ENCODE assay signal across 1 cellular context in the genomic region with DNA sequence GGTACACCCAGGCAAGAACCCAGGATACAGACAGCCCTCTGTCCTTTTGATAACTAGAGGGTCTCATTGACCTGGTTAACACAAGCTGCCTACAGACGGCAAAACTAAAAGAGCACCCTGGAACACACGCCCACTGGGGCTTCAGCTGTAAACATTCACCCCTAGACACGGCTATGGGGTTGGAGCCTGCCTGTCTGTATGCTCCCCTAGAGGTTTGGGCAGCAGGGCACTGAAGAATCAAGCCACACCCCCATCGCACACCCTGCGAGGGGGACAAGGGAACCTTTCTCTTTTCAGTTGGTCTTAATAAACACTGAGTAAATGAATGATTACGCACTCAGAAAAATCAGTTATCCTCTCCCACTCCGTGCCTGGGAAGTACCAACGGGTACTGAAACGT.
TF ChIP-seq lines count a peak whose summit lies in the region.

No MANE protein-coding gene starts in this region.

TF ChIP-seq in HepG2, 621 proteins besides CTCF, POLR2A, EP300 and RAD21 (continued from another document):
- TF ChIP-seq, protein P1, sequence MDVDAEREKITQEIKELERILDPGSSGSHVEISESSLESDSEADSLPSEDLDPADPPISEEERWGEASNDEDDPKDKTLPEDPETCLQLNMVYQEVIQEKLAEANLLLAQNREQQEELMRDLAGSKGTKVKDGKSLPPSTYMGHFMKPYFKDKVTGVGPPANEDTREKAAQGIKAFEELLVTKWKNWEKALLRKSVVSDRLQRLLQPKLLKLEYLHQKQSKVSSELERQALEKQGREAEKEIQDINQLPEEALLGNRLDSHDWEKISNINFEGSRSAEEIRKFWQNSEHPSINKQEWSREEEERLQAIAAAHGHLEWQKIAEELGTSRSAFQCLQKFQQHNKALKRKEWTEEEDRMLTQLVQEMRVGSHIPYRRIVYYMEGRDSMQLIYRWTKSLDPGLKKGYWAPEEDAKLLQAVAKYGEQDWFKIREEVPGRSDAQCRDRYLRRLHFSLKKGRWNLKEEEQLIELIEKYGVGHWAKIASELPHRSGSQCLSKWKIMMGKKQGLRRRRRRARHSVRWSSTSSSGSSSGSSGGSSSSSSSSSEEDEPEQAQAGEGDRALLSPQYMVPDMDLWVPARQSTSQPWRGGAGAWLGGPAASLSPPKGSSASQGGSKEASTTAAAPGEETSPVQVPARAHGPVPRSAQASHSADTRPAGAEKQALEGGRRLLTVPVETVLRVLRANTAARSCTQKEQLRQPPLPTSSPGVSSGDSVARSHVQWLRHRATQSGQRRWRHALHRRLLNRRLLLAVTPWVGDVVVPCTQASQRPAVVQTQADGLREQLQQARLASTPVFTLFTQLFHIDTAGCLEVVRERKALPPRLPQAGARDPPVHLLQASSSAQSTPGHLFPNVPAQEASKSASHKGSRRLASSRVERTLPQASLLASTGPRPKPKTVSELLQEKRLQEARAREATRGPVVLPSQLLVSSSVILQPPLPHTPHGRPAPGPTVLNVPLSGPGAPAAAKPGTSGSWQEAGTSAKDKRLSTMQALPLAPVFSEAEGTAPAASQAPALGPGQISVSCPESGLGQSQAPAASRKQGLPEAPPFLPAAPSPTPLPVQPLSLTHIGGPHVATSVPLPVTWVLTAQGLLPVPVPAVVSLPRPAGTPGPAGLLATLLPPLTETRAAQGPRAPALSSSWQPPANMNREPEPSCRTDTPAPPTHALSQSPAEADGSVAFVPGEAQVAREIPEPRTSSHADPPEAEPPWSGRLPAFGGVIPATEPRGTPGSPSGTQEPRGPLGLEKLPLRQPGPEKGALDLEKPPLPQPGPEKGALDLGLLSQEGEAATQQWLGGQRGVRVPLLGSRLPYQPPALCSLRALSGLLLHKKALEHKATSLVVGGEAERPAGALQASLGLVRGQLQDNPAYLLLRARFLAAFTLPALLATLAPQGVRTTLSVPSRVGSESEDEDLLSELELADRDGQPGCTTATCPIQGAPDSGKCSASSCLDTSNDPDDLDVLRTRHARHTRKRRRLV (CRISPR knock-in tag; IDR thresholded peaks at IDR 0.05) = no peak
- TF ChIP-seq JUN (CRISPR knock-in tag; IDR thresholded peaks at IDR 0.05) (no peak), ZNF879 (CRISPR knock-in tag; IDR thresholded peaks at IDR 0.05) (no peak)
- TF ChIP-seq, protein P2, sequence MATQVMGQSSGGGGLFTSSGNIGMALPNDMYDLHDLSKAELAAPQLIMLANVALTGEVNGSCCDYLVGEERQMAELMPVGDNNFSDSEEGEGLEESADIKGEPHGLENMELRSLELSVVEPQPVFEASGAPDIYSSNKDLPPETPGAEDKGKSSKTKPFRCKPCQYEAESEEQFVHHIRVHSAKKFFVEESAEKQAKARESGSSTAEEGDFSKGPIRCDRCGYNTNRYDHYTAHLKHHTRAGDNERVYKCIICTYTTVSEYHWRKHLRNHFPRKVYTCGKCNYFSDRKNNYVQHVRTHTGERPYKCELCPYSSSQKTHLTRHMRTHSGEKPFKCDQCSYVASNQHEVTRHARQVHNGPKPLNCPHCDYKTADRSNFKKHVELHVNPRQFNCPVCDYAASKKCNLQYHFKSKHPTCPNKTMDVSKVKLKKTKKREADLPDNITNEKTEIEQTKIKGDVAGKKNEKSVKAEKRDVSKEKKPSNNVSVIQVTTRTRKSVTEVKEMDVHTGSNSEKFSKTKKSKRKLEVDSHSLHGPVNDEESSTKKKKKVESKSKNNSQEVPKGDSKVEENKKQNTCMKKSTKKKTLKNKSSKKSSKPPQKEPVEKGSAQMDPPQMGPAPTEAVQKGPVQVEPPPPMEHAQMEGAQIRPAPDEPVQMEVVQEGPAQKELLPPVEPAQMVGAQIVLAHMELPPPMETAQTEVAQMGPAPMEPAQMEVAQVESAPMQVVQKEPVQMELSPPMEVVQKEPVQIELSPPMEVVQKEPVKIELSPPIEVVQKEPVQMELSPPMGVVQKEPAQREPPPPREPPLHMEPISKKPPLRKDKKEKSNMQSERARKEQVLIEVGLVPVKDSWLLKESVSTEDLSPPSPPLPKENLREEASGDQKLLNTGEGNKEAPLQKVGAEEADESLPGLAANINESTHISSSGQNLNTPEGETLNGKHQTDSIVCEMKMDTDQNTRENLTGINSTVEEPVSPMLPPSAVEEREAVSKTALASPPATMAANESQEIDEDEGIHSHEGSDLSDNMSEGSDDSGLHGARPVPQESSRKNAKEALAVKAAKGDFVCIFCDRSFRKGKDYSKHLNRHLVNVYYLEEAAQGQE (IDR thresholded peaks at IDR 0.05; ENCODE audit: borderline replicate concordance in 1 of 2, low read depth in 1 of 2, low read length in 2 of 2) = no peak
